ENCODE assay signal across 8 cellular contexts in genomic region chr19:3506384-3507340, GRCh38. TPM values are rescaled to one million over a fixed set of nuclear protein-coding genes. Genes with fewer than 3 reads are reported as not detected.
A peak's percentile ranks its signal among the peaks of the same experiment; 100 is the strongest.
DNase-seq lines count a peak whose midpoint lies in the region; ATAC-seq and TF ChIP-seq lines count a peak whose summit lies in the region.

No MANE protein-coding gene starts in this region.

- H3K9me3 Mint-ChIP-seq in WTC11: no peaks in the 10 kb centered on the region
- no peaks in the 10 kb centered on the region for H3K9me3 Mint-ChIP-seq in endothelial cell (ENCODE audit: unreplicated experiment)

- under 1% methylated on average over 69 of the region's 69 CpGs for WGBS in urinary bladder

- TF ChIP-seq CTCF in WTC11 (IDR thresholded peaks at IDR 0.05) (no peak), endothelial cell (IDR thresholded peaks at IDR 0.05; ENCODE audit: unreplicated experiment) (no peak)

- peak overlapping the region; percentile 96 for H3K4me3 ChIP-seq in urinary bladder (ENCODE audit: low read depth, low read length)

- ATAC-seq in GM18511 (IDR thresholded peaks at IDR 0.05; ENCODE audit: unreplicated experiment) (peak; percentile 12), HG03066 (IDR thresholded peaks at IDR 0.05; ENCODE audit: low read depth, unreplicated experiment) (peak; percentile 12), WTC11 (no peak), HG02759 (IDR thresholded peaks at IDR 0.05; ENCODE audit: unreplicated experiment) (no peak)

- CTCF ChIA-PET in WTC11 (lab: Charles Lee): interaction anchor here (0.6 to 1.4 kb wide), 5 partner anchors 20 to 70 kb away, joined by 3 to 6 read pairs (median 5); no protein-coding TSS in a partner anchor

- H3K4me3 Mint-ChIP-seq in WTC11 (peak overlapping the region; percentile 85), endothelial cell (ENCODE audit: unreplicated experiment) (peak overlapping the region; percentile 96)

- H3K4me1 ChIP-seq in urinary bladder (ENCODE audit: insufficient read depth): no peaks in the 10 kb centered on the region

- peak overlapping the region; percentile 78 for H3K27ac ChIP-seq in urinary bladder (ENCODE audit: low read depth)

- POLR2A ChIA-PET in WTC11 (lab: Charles Lee): no interaction called here

- no peak for DNase-seq in WTC11 (ENCODE audit: low spot score)
- peak; percentile 23 for DNase-seq in endothelial cell (ENCODE audit: low spot score)
- peak; percentile 26 for DNase-seq in myocyte (ENCODE audit: low read depth)
- no peak for DNase-seq in HuH-7.5 (ENCODE audit: low spot score)

- H3K4me1 Mint-ChIP-seq in WTC11 (peaks cover 18% of the 10 kb centered on the region), endothelial cell (ENCODE audit: unreplicated experiment) (peaks cover 11% of the 10 kb centered on the region)

- H3K27me3 Mint-ChIP-seq in WTC11 (ENCODE audit: low read depth): no peaks in the 10 kb centered on the region; the same call in 1 of the 2 replicates
- H3K27me3 Mint-ChIP-seq in endothelial cell (ENCODE audit: unreplicated experiment): peaks cover 14% of the 10 kb centered on the region

- H3K27ac Mint-ChIP-seq in WTC11 (peak overlapping the region; percentile 78), endothelial cell (ENCODE audit: unreplicated experiment) (peak overlapping the region; percentile 67)

- H3K36me3 ChIP-seq in urinary bladder (ENCODE audit: insufficient read depth): no peaks in the 10 kb centered on the region

- peaks cover 12% of the 10 kb centered on the region; the same call in 1 of the 2 replicates for H3K36me3 Mint-ChIP-seq in WTC11
- peaks cover 15% of the 10 kb centered on the region for H3K36me3 Mint-ChIP-seq in endothelial cell (ENCODE audit: low read depth, unreplicated experiment)

TF ChIP-seq in WTC11, 78 proteins besides CTCF, POLR2A, EP300 and RAD21:
- TF ChIP-seq ZNF425 (CRISPR knock-in tag; conservative IDR thresholded peaks at IDR 0.05): no peak
- 0 out of 2 replicates have a peak, but pooled peaks have one; percentile 5 for TF ChIP-seq USF2 (CRISPR knock-in tag; IDR thresholded peaks at IDR 0.05)
- TF ChIP-seq FOXK1 (CRISPR knock-in tag; IDR thresholded peaks at IDR 0.05): no peak

RNA-seq across cellular contexts. Expression of gene FZR1, which starts 0.6 kb away (rescaled TPM):
- 43.6 to 60.8 TPM (median 44.4 TPM) in 3 replicates for total RNA-seq in WTC11 (2021)
- total RNA-seq in endothelial cell (ENCODE audit: unreplicated experiment): 38.9 TPM
- 33.8 and 49.4 TPM in 2 replicates for total RNA-seq in myocyte
- 39.8 TPM for polyA plus RNA-seq in myocyte (2012)
- 30.5 TPM for total RNA-seq in urinary bladder
- 30.5 TPM for polyA plus RNA-seq in urinary bladder

RNA-seq across cellular contexts. Expression of gene DOHH, which starts 6.2 kb away (rescaled TPM):
- total RNA-seq in WTC11 (2021): 16.9 to 22.2 TPM (median 18.3 TPM) in 3 replicates
- total RNA-seq in endothelial cell (ENCODE audit: unreplicated experiment): 8.7 TPM
- 17.5 and 24.1 TPM in 2 replicates for total RNA-seq in myocyte
- 12.9 TPM for polyA plus RNA-seq in myocyte (2012)
- 2.9 TPM for total RNA-seq in urinary bladder
- polyA plus RNA-seq in urinary bladder: 18.3 TPM

RNA-seq across cellular contexts. Expression of gene SMIM44, which starts 23.4 kb away (rescaled TPM):
- total RNA-seq in WTC11 (2021) (not detected in 3 replicates), endothelial cell (ENCODE audit: unreplicated experiment) (not detected), myocyte (not detected in 2 replicates), urinary bladder (not detected)
- polyA plus RNA-seq in myocyte (2012): not detected
- polyA plus RNA-seq in urinary bladder: not detected

RNA-seq across cellular contexts. Expression of gene SMIM24, which starts 26.3 kb away (rescaled TPM):
- 2.8 to 9.9 TPM (median 7.4 TPM) in 3 replicates for total RNA-seq in WTC11 (2021)
- not detected for total RNA-seq in endothelial cell (ENCODE audit: unreplicated experiment)
- total RNA-seq in myocyte: not detected in 2 replicates
- not detected for polyA plus RNA-seq in myocyte (2012)
- not detected for total RNA-seq in urinary bladder
- not detected for polyA plus RNA-seq in urinary bladder

RNA-seq across cellular contexts. Expression of gene TEKTIP1, which starts 32.3 kb away (rescaled TPM):
- total RNA-seq in WTC11 (2021) (3.3 to 6.3 TPM (median 4.7 TPM) in 3 replicates), endothelial cell (ENCODE audit: unreplicated experiment) (1.4 TPM), myocyte (not detected in 2 replicates), urinary bladder (not detected)
- 3.7 TPM for polyA plus RNA-seq in myocyte (2012)
- 0.79 TPM for polyA plus RNA-seq in urinary bladder

Comparison
In these comparisons a context has a peak if more than half of its experiments do, and no peak if none do; other contexts are left out.
1. ATAC-seq: peak in GM18511 (single experiment) and HG03066 (single experiment); none in WTC11 (single experiment) and HG02759 (single experiment).
2. DNase-seq: peak in endothelial cell (single experiment) and myocyte (single experiment); none in WTC11 (single experiment) and HuH-7.5 (single experiment).